8 cellular contexts compared by ENCODE assay signal in genomic region chr12:108939594-108939993, GRCh38. TPM values are rescaled to one million over a fixed set of nuclear protein-coding genes. Genes with fewer than 3 reads are reported as not detected.
DNase-seq lines count a peak whose midpoint lies in the region; ATAC-seq and TF ChIP-seq lines count a peak whose summit lies in the region.

No MANE protein-coding gene starts in this region.

- TF ChIP-seq EP300 in tibial nerve (IDR thresholded peaks at IDR 0.05), result no peak

- TF ChIP-seq CTCF in A673 (conservative IDR thresholded peaks at IDR 0.05; ENCODE audit: low read depth, low read length), result no peak
- TF ChIP-seq CTCF in PC-3 (conservative IDR thresholded peaks at IDR 0.05; ENCODE audit: low read depth, low read length), result no peak
- no peak for TF ChIP-seq CTCF in foreskin keratinocyte (conservative IDR thresholded peaks at IDR 0.05)
- TF ChIP-seq CTCF in tibial nerve (IDR thresholded peaks at IDR 0.05), result no peak
- TF ChIP-seq CTCF in mesothelial cell of epicardium (IDR thresholded peaks at IDR 0.05; ENCODE audit: unreplicated experiment), result no peak
- no peak for TF ChIP-seq CTCF in vagina (IDR thresholded peaks at IDR 0.05)

- H3K27ac Mint-ChIP-seq in mesothelial cell of epicardium, result no peak overlapping the region

- no peaks in the 10 kb centered on the region for H3K79me2 ChIP-seq in PC-3 (ENCODE audit: low read length)

- no peak overlapping the region for H2AFZ ChIP-seq in PC-3 (ENCODE audit: low read length)

- intact Hi-C loops in A673 (cut with micrococcal nuclease; ENCODE audit: unreplicated experiment), result no loop called here
- intact Hi-C loops in PC-3 (cut with micrococcal nuclease), result no loop called here
- intact Hi-C loops in vagina (cut with DNase I), result no loop called here

- peak; percentile 10 for DNase-seq in A673 (ENCODE audit: low spot score)
- DNase-seq in PC-3, result peak; percentile 37
- peak; percentile 20 to 45 for DNase-seq in foreskin keratinocyte
- no peak for DNase-seq in tibial nerve (ENCODE audit: low spot score in 2 of 2)
- DNase-seq in mesothelial cell of epicardium (ENCODE audit: low spot score in 2 of 2, unreplicated experiment in 2 of 2), result no peak
- no peak for DNase-seq in vagina (ENCODE audit: extremely low spot score in 2 of 2)
- no peak for DNase-seq in NK-92 treated with Interleukin-12 subunit alpha and Interleukin-12 subunit beta, amount 100 ng/mL, for 24 hours (lab: John Stamatoyannopoulos, UW)

- H3K36me3 Mint-ChIP-seq in mesothelial cell of epicardium, result no peaks in the 10 kb centered on the region

- CTCF ChIA-PET in A673 (lab: Charles Lee), result no interaction called here
- CTCF ChIA-PET in PC-3 (lab: Charles Lee), result no interaction called here

- POLR2A ChIA-PET in A673 (lab: Charles Lee; ENCODE audit: low non-redundant PET), result no interaction called here
- POLR2A ChIA-PET in PC-3 (lab: Charles Lee; ENCODE audit: unreplicated experiment), result interaction anchor here (0.6 kb wide), 1 partner anchor 11 kb away, joined by 5 read pairs; no protein-coding TSS in a partner anchor

- peaks cover 20% of the 10 kb centered on the region for H3K27me3 Mint-ChIP-seq in mesothelial cell of epicardium (ENCODE audit: low read depth)

- no peak overlapping the region for H3K9ac ChIP-seq in PC-3 (ENCODE audit: low read length)

- H3K9me3 Mint-ChIP-seq in mesothelial cell of epicardium, result no peaks in the 10 kb centered on the region

- no peaks in the 10 kb centered on the region for H4K20me1 ChIP-seq in PC-3 (ENCODE audit: low read length)

- no peak overlapping the region for H3K4me2 ChIP-seq in PC-3 (ENCODE audit: low read length)

- no peaks in the 10 kb centered on the region for H3K4me1 Mint-ChIP-seq in mesothelial cell of epicardium

- H3K4me3 Mint-ChIP-seq in mesothelial cell of epicardium, result no peak overlapping the region

- H3K9me3 ChIP-seq in A673 (ENCODE audit: low read depth, low read length, poor library complexity, severe bottlenecking) (no peaks in the 10 kb centered on the region), PC-3 (ENCODE audit: low read length) (no peaks in the 10 kb centered on the region), tibial nerve (no peaks in the 10 kb centered on the region), vagina (no peaks in the 10 kb centered on the region)

- H3K4me3 ChIP-seq in A673 (ENCODE audit: low read depth, low read length, poor library complexity, severe bottlenecking), result no peak overlapping the region
- no peak overlapping the region for H3K4me3 ChIP-seq in PC-3 (ENCODE audit: low read length)
- no peak overlapping the region for H3K4me3 ChIP-seq in tibial nerve
- no peak overlapping the region for H3K4me3 ChIP-seq in vagina

- peak; percentile 79 for ATAC-seq in GM18868 (IDR thresholded peaks at IDR 0.05; ENCODE audit: unreplicated experiment)
- peak; percentile 49; the same call in 1 of the 2 replicates for ATAC-seq in PC-3
- ATAC-seq in foreskin keratinocyte, result peak; percentile 51

- H3F3A ChIP-seq in PC-3 (ENCODE audit: low read length, unreplicated experiment), result no peaks in the 10 kb centered on the region

- WGBS in tibial nerve, 2 donors, result 65 to 82% methylated on average over 1 of the region's 1 CpG

- BruUV-seq in A673 (replicated peaks; lab: Mats Ljungman, UMichigan), result no TSS peak
- no TSS peak for BruUV-seq in PC-3 (replicated peaks; lab: Mats Ljungman, UMichigan)

- H3K27me3 ChIP-seq in A673 (replicated peaks; ENCODE audit: insufficient read depth, low read depth, low read length, poor library complexity) (peaks cover 32% of the 10 kb centered on the region), PC-3 (ENCODE audit: low read length) (peaks cover 52% of the 10 kb centered on the region), foreskin keratinocyte (peaks cover 8% of the 10 kb centered on the region), tibial nerve (no peaks in the 10 kb centered on the region), vagina (no peaks in the 10 kb centered on the region)

- H3K4me1 ChIP-seq in A673 (ENCODE audit: insufficient read depth, low read length, poor library complexity, severe bottlenecking) (no peaks in the 10 kb centered on the region), PC-3 (ENCODE audit: insufficient read depth, low read length) (no peaks in the 10 kb centered on the region), foreskin keratinocyte (no peaks in the 10 kb centered on the region), tibial nerve (no peaks in the 10 kb centered on the region), vagina (no peaks in the 10 kb centered on the region)

- H3K36me3 ChIP-seq in A673 (ENCODE audit: insufficient read depth, low read length, poor library complexity, severe bottlenecking) (no peaks in the 10 kb centered on the region), PC-3 (ENCODE audit: low read depth, low read length) (no peaks in the 10 kb centered on the region), tibial nerve (no peaks in the 10 kb centered on the region), vagina (no peaks in the 10 kb centered on the region)

- TF ChIP-seq POLR2A in tibial nerve (IDR thresholded peaks at IDR 0.05) (no peak), vagina (IDR thresholded peaks at IDR 0.05) (no peak)

- H3K9me2 ChIP-seq in PC-3 (replicated peaks; ENCODE audit: low read length), result no peaks in the 10 kb centered on the region

- H3K27ac ChIP-seq in A673 (ENCODE audit: low read depth, low read length, poor library complexity, severe bottlenecking) (no peak overlapping the region), PC-3 (ENCODE audit: low read length) (no peak overlapping the region), foreskin keratinocyte (no peak overlapping the region), tibial nerve (no peak overlapping the region), vagina (no peak overlapping the region)

RNA-seq across cellular contexts. Expression of gene DAO, which starts 59.7 kb away (rescaled TPM):
- total RNA-seq in A673 (2021) (not detected in 2 replicates), PC-3 (2014; rRNA removed) (not detected in 2 replicates), foreskin keratinocyte (not detected in 2 replicates), tibial nerve (not detected), mesothelial cell of epicardium (not detected in 3 replicates), vagina (not detected)
- polyA plus RNA-seq in foreskin keratinocyte, result not detected in 2 replicates

Comparison
In these comparisons a context has a peak if more than half of its experiments do, and no peak if none do; other contexts are left out.
1. DNase-seq: peak in A673 (single experiment), PC-3 (single experiment) and foreskin keratinocyte (2 of 2); none in tibial nerve (0 of 2), mesothelial cell of epicardium (0 of 2), vagina (0 of 2) and NK-92 treated with Interleukin-12 subunit alpha and Interleukin-12 subunit beta, amount 100 ng/mL, for 24 hours (single experiment).
2. Peak in every context shown above with its lines, with median percentiles within 50 percentile points of each other: ATAC-seq.